In genomic region chr6:107405002-107405401, GRCh38 we compare ENCODE assay signal across 9 cellular contexts.
"Had no signal": no experiment of that assay in that cellular context is flagged by ENCODE, and none has a peak within 500 bp of the region (broad histone marks: within the 10 kb centered on the region; RNA-seq: fewer than 3 reads in every experiment).

No MANE protein-coding gene starts in this region.

- H3K36me3 ChIP-seq: HAP-1 had no signal

- H3K27ac ChIP-seq: GM23248 had no signal

- H3K4me3 ChIP-seq: GM23248, GM23338, HAP-1 had no signal

- H3K27ac Mint-ChIP-seq: GM23338, H9, HFFc6 had no signal

- H3K4me3 Mint-ChIP-seq: GM23338, H9, HFFc6 had no signal

- DNase-seq: GM23248, GOT3, H7, H9, HCEC 1CT, HFFc6 had no signal

- ATAC-seq: GM23338, HCT116 had no signal
